In genomic region chr20:49851991-49852390, GRCh38 we compare ENCODE assay signal across 17 cellular contexts. TPM values are rescaled to one million over a fixed set of nuclear protein-coding genes. Genes with fewer than 3 reads are reported as not detected.
A peak's percentile ranks its signal among the peaks of the same experiment; 100 is the strongest.
DNase-seq lines count a peak whose midpoint lies in the region; ATAC-seq and TF ChIP-seq lines count a peak whose summit lies in the region.
"Had no signal": no experiment of that assay in that cellular context is flagged by ENCODE, and none has a peak within 500 bp of the region (broad histone marks: within the 10 kb centered on the region; RNA-seq: fewer than 3 reads in every experiment).

No MANE protein-coding gene starts in this region.

- H3K27me3 Mint-ChIP-seq in activated T-cell treated with anti-CD3 and anti-CD28 coated beads, Interleukin-2, amount 50 U/mL, for 24 hours: no peaks in the 10 kb centered on the region
- H3K27me3 Mint-ChIP-seq in activated T-cell treated with anti-CD3 and anti-CD28 coated beads, Interleukin-2, amount 50 U/mL, for 4 hours (ENCODE audit: low read depth): no peaks in the 10 kb centered on the region
- H3K27me3 Mint-ChIP-seq: CD4-positive, alpha-beta T cell; naive B cell had no signal

- WGBS in spleen, 5 donors: 68 to 83% (median 78%) methylated on average over 7 of the region's 7 CpGs

- no peaks in the 10 kb centered on the region for H3K9me3 Mint-ChIP-seq in activated T-cell treated with anti-CD3 and anti-CD28 coated beads, Interleukin-2, amount 50 U/mL, for 24 hours
- H3K9me3 Mint-ChIP-seq in activated T-cell treated with anti-CD3 and anti-CD28 coated beads, Interleukin-2, amount 50 U/mL, for 4 hours: no peaks in the 10 kb centered on the region
- H3K9me3 Mint-ChIP-seq: CD4-positive, alpha-beta T cell; naive B cell had no signal

- H3K4me1 Mint-ChIP-seq in activated T-cell treated with anti-CD3 and anti-CD28 coated beads, Interleukin-2, amount 50 U/mL, for 24 hours (ENCODE audit: low read depth): peaks cover 6% of the 10 kb centered on the region
- H3K4me1 Mint-ChIP-seq in activated T-cell treated with anti-CD3 and anti-CD28 coated beads, Interleukin-2, amount 50 U/mL, for 4 hours (ENCODE audit: low read depth): peaks cover 6% of the 10 kb centered on the region

- H3K36me3 ChIP-seq in spleen: peaks cover 0 to 96% (median 61%) of the 10 kb centered on the region in 6 donors

- DNase-seq in activated T-cell treated with anti-CD3 and anti-CD28 coated beads, Interleukin-2, amount 50 U/mL, for 24 hours: no peak
- no peak for DNase-seq in activated T-cell treated with anti-CD3 and anti-CD28 coated beads, Interleukin-2, amount 50 U/mL, for 4 hours
- DNase-seq in Right ventricle myocardium superior (no peak), pons (ENCODE audit: low spot score) (peak; percentile 69), DMS53 treated with DMSO at 0.1 percent for 48 hours (lab: John Stamatoyannopoulos, UW; ENCODE audit: unreplicated experiment) (no peak), spleen (no peak)
- DNase-seq: activated CD4-positive, alpha-beta T cell treated with anti-CD3 and anti-CD28 coated beads for 48 hours; CD4-positive, alpha-beta T cell; DND-41; Kasumi-1; naive B cell; NCI-H1436 treated with DMSO at 0.1 percent for 48 hours; NCI-H446 treated with DMSO at 0.1 percent for 48 hours; stimulated activated CD4-positive, alpha-beta T cell treated with anti-CD3 and anti-CD28 coated beads, Interleukin-1b, Interleukin-23, amount 100 ng/mL, for 48 hours had no signal

- intact Hi-C loops in Right ventricle myocardium superior (cut with DNase I): no loop called here
- intact Hi-C loops in spleen (cut with DNase I; ENCODE audit: low total_unique reads): no loop called here

- no peaks in the 10 kb centered on the region for H3K27me3 ChIP-seq in spleen (replicated peaks in 1 of 7)

- H3K4me1 ChIP-seq in spleen: peaks cover 0 to 27% (median 10%) of the 10 kb centered on the region in 6 donors

- no peak for TF ChIP-seq POLR2A in spleen (IDR thresholded peaks at IDR 0.05)

- no peak for ATAC-seq in activated T-cell treated with anti-CD3 and anti-CD28 coated beads, Interleukin-2, amount 50 U/mL, for 4 hours
- peak; percentile 81 for ATAC-seq in Right ventricle myocardium superior (ENCODE audit: poor library complexity)
- ATAC-seq in HG03095 (IDR thresholded peaks at IDR 0.05; ENCODE audit: unreplicated experiment): no peak
- no peak for ATAC-seq in GM19023 (IDR thresholded peaks at IDR 0.05; ENCODE audit: unreplicated experiment)
- ATAC-seq: A549 had no signal

- H3K4me3 ChIP-seq in spleen: no peak overlapping the region
- H3K4me3 ChIP-seq: A549 had no signal

- no peaks in the 10 kb centered on the region for H3K9me3 ChIP-seq in spleen
- H3K9me3 ChIP-seq: A549 had no signal

- H3K27ac Mint-ChIP-seq in activated T-cell treated with anti-CD3 and anti-CD28 coated beads, Interleukin-2, amount 50 U/mL, for 24 hours: peak overlapping the region; percentile 7
- H3K27ac Mint-ChIP-seq: CD4-positive, alpha-beta T cell had no signal

- H3K27ac ChIP-seq in spleen: peak overlapping the region in 1 of 8 donors; percentile 53

- peaks cover 87% of the 10 kb centered on the region for H3K36me3 Mint-ChIP-seq in activated T-cell treated with anti-CD3 and anti-CD28 coated beads, Interleukin-2, amount 50 U/mL, for 24 hours (ENCODE audit: low read depth)
- peaks cover 32% of the 10 kb centered on the region for H3K36me3 Mint-ChIP-seq in activated T-cell treated with anti-CD3 and anti-CD28 coated beads, Interleukin-2, amount 50 U/mL, for 4 hours (ENCODE audit: insufficient read depth)

- no peak overlapping the region for H3K4me3 Mint-ChIP-seq in activated T-cell treated with anti-CD3 and anti-CD28 coated beads, Interleukin-2, amount 50 U/mL, for 24 hours
- no peak overlapping the region for H3K4me3 Mint-ChIP-seq in activated T-cell treated with anti-CD3 and anti-CD28 coated beads, Interleukin-2, amount 50 U/mL, for 4 hours
- H3K4me3 Mint-ChIP-seq: CD4-positive, alpha-beta T cell had no signal

- TF ChIP-seq CTCF in spleen (IDR thresholded peaks at IDR 0.05 in 8 of 11, conservative IDR thresholded peaks at IDR 0.05 in 3 of 11): no peak

RNA-seq across cellular contexts. Expression of gene SLC9A8, which starts 39.4 kb away (rescaled TPM):
- 10 to 100 TPM; 11.9 to 16.4 (median 13.2) TPM for total RNA-seq in activated T-cell treated with anti-CD3 and anti-CD28 coated beads, Interleukin-2, amount 50 U/mL, for 4 hours
- 5.1 TPM for total RNA-seq in Right ventricle myocardium superior
- total RNA-seq in spleen: 10 to 100 TPM; 15.9 to 35.3 (median 28.6) TPM
- polyA plus RNA-seq in spleen: 10 to 100 TPM in 1 of 3 donors, 1 to 10 TPM in 2; 4.6 to 11.9 (median 8.9) TPM
